In genomic region chr11:75495749-75496641, GRCh38 we compare ENCODE assay signal across 1 cellular context.
TF ChIP-seq lines count a peak whose summit lies in the region.

No MANE protein-coding gene starts in this region.

TF ChIP-seq in IMR-90, 13 proteins besides CTCF, POLR2A, EP300 and RAD21:
- no peak for TF ChIP-seq MXI1 (IDR thresholded peaks at IDR 0.05; ENCODE audit: borderline replicate concordance, low read depth, low read length)
- no peak for TF ChIP-seq SMC3 (IDR thresholded peaks at IDR 0.05; ENCODE audit: low read depth, low read length)
- no peak for TF ChIP-seq CHD1 (IDR thresholded peaks at IDR 0.05; ENCODE audit: low read depth, low read length)
- TF ChIP-seq FOS (IDR thresholded peaks at IDR 0.05; ENCODE audit: low read depth, low read length) = no peak
